9 cellular contexts compared by ENCODE assay signal in genomic region chr1:233613252-233614172, GRCh38. TPM values are rescaled to one million over a fixed set of nuclear protein-coding genes. Genes with fewer than 3 reads are reported as not detected.
DNase-seq lines count a peak whose midpoint lies in the region; ATAC-seq and TF ChIP-seq lines count a peak whose summit lies in the region.
"Had no signal": no experiment of that assay in that cellular context is flagged by ENCODE, and none has a peak within 500 bp of the region (broad histone marks: within the 10 kb centered on the region; RNA-seq: fewer than 3 reads in every experiment).

KCNK1 (plus strand) TSS chr1:233614106; CDS start chr1:233614172, 66 bp downstream.

- H3K27ac ChIP-seq in AG04450 (ENCODE audit: low read depth, low read length), result no peak within 1 kb of the TSS
- H3K27ac ChIP-seq in hepatocyte, result peak within 1 kb of the TSS; percentile 95
- H3K27ac ChIP-seq in sigmoid colon, result peak within 1 kb of the TSS; percentile 14 to 65 (median 46)

- no peaks in the 10 kb centered on the region for H3K27me3 ChIP-seq in AG04450 (ENCODE audit: control insufficient read depth, insufficient read depth, low read length)
- peaks cover 25% of the 10 kb centered on the region for H3K27me3 ChIP-seq in MG63
- H3K27me3 ChIP-seq in hepatocyte, result no peaks in the 10 kb centered on the region
- peaks cover 8 to 26% (median 19%) of the 10 kb centered on the region in 3 donors for H3K27me3 ChIP-seq in sigmoid colon

- H3K36me3 ChIP-seq in MG63 (no peaks in the 10 kb centered on the region), hepatocyte (replicated peaks; ENCODE audit: insufficient read depth, low read depth) (no peaks in the 10 kb centered on the region), sigmoid colon (no peaks in the 10 kb centered on the region)

- no peak for TF ChIP-seq CTCF in AG04450 (IDR thresholded peaks at IDR 0.05; ENCODE audit: low read depth, low read length)
- TF ChIP-seq CTCF in hepatocyte (IDR thresholded peaks at IDR 0.05; ENCODE audit: poor library complexity), result no peak
- no peak for TF ChIP-seq CTCF in sigmoid colon (IDR thresholded peaks at IDR 0.05)

- TF ChIP-seq EP300 in sigmoid colon (IDR thresholded peaks at IDR 0.05), result no peak

- peak within 1 kb of the TSS; percentile 78 for H3K4me2 ChIP-seq in hepatocyte

- POLR2A ChIA-PET in AG04450 (lab: Yijun Ruan, JAX), result no interaction called here

- TF ChIP-seq POLR2A in GM15510 (IDR thresholded peaks at IDR 0.05; ENCODE audit: borderline replicate concordance, extremely low read depth, insufficient read length) (peak; percentile 36), sigmoid colon (IDR thresholded peaks at IDR 0.05) (peak in 1 of 2 donors; percentile 55)

- DNase-seq in AG04450 (ENCODE audit: low read depth, low spot score) (no peak), MG63 (peak; percentile 61), anterior cingulate cortex (lab: John Stamatoyannopoulos, UW) (peak in 37 of 58 donors; percentile 10 to 83 (median 53)), hepatocyte (ENCODE audit: low spot score) (peak; percentile 86), sigmoid colon (peak; percentile 67), activated gamma-delta T cell treated with Interleukin-2 at 50 U/mL for 16 hours (no peak)

- ATAC-seq in GM19328 (IDR thresholded peaks at IDR 0.05; ENCODE audit: unreplicated experiment), result no peak

- WGBS in hepatocyte (ENCODE audit: low lambda C conversion rate, missing lambda C conversion rate), result 2% methylated on average over 54 of the region's 70 CpGs
- WGBS in sigmoid colon, 2 donors, result 2 to 3% methylated on average over 70 of the region's 70 CpGs

- peak within 1 kb of the TSS; percentile 68 for H2AFZ ChIP-seq in hepatocyte

- H3K9me3 ChIP-seq in AG04450 (ENCODE audit: control insufficient read depth, insufficient read depth, low read length) (peaks cover 3% of the 10 kb centered on the region; the same call in 1 of the 2 replicates), MG63 (no peaks in the 10 kb centered on the region), hepatocyte (ENCODE audit: low read depth) (no peaks in the 10 kb centered on the region), sigmoid colon (no peaks in the 10 kb centered on the region)

- intact Hi-C loops in sigmoid colon (cut with DNase I), result no loop called here

- H3K9me2 ChIP-seq in hepatocyte (replicated peaks; ENCODE audit: insufficient read depth), result no peaks in the 10 kb centered on the region

- H3K4me1 ChIP-seq in hepatocyte (ENCODE audit: insufficient read depth) (peaks cover 3% of the 10 kb centered on the region), sigmoid colon (peaks cover 0 to 13% (median 10%) of the 10 kb centered on the region in 4 donors)

- peak within 1 kb of the TSS; percentile 55 for H3K4me3 ChIP-seq in AG04450 (ENCODE audit: low read depth, low read length)
- H3K4me3 ChIP-seq in MG63, result peak within 1 kb of the TSS; percentile 51
- peak within 1 kb of the TSS; percentile 97 for H3K4me3 ChIP-seq in hepatocyte
- peak within 1 kb of the TSS; percentile 22 to 48 (median 44) for H3K4me3 ChIP-seq in sigmoid colon

- CTCF ChIA-PET in AG04450 (lab: Charles Lee), result no interaction called here

- H4K20me1 ChIP-seq in hepatocyte (ENCODE audit: insufficient read depth, poor library complexity, severe bottlenecking), result no peaks in the 10 kb centered on the region

- H3K79me2 ChIP-seq in hepatocyte, result peaks cover 43% of the 10 kb centered on the region

RNA-seq across cellular contexts. Expression of gene KCNK1, which starts in this region (rescaled TPM):
- polyA plus RNA-seq in AG04450 (2011; rRNA removed) (0.53 and 0.66 TPM in 2 replicates), hepatocyte (25.9 and 27.1 TPM in 2 replicates), sigmoid colon (10 to 100 TPM; 22.8 to 26.8 (median 24.2) TPM)
- polyA minus RNA-seq in AG04450 (2011; rRNA and poly(A)+ RNA removed), result 0.56 and 1.6 TPM in 2 replicates
- total RNA-seq in MG63 (2014; rRNA removed; shearing (Covaris generic); ENCODE audit: low replicate concordance), result 0.52 and 0.53 TPM in 2 replicates
- total RNA-seq in hepatocyte (16.1 and 21.4 TPM in 2 replicates), sigmoid colon (1 to 10 TPM in 2 of 4 donors, under 1 TPM in 1, not detected in 1; 0.95 to 2.8 (median 1.4) TPM)
- total RNA-seq: myocyte had no signal

Comparison
In these comparisons a context has a peak if more than half of its experiments do, and no peak if none do; other contexts are left out.
1. RNA of gene KCNK1 (polyA plus RNA-seq): 25.9 to 27.1 TPM in hepatocyte and 22.8 to 26.8 TPM in sigmoid colon; 0.53 to 0.66 TPM in AG04450; every median in the first group is over 10 times any median in the second.
2. Peak in DNase-seq and H3K4me3 ChIP-seq in MG63; RNA of the gene not detected or under 1 TPM.
3. DNase-seq: peak in anterior cingulate cortex (37 of 58), hepatocyte (single experiment) and sigmoid colon (single experiment); none in AG04450 (single experiment) and activated gamma-delta T cell treated with Interleukin-2 at 50 U/mL for 16 hours (single experiment).
4. H3K4me3 ChIP-seq: peak in every context shown above with its lines; median percentile 97 in hepatocyte; 55 in AG04450; 51 in MG63; 44 in sigmoid colon.